8 cellular contexts compared by ENCODE assay signal in genomic region chr14:34546275-34547135, GRCh38. TPM values are rescaled to one million over a fixed set of nuclear protein-coding genes. Genes with fewer than 3 reads are reported as not detected.
A peak's percentile ranks its signal among the peaks of the same experiment; 100 is the strongest.
DNase-seq lines count a peak whose midpoint lies in the region; ATAC-seq lines count a peak whose summit lies in the region.
"Not testable (repeated sequence)": the region's sequence is repeated elsewhere in the genome, so short reads cannot be mapped to it uniquely, and the experiment has no call there.

No MANE protein-coding gene starts in this region.

- not testable (repeated sequence) for H3K36me3 Mint-ChIP-seq in activated T-cell treated with anti-CD3 and anti-CD28 coated beads, Interleukin-2, amount 50 U/mL, for 72 hours (ENCODE audit: insufficient read depth in 2 of 2)

- peak; percentile 73 for ATAC-seq in GM18498 (IDR thresholded peaks at IDR 0.05; ENCODE audit: unreplicated experiment)
- peak; percentile 82 for ATAC-seq in GM19351 (IDR thresholded peaks at IDR 0.05; ENCODE audit: unreplicated experiment)
- ATAC-seq in GM21786 (IDR thresholded peaks at IDR 0.05; ENCODE audit: unreplicated experiment): peak; percentile 73
- ATAC-seq in HG03039 (IDR thresholded peaks at IDR 0.05; ENCODE audit: unreplicated experiment): peak; percentile 59
- peak; percentile 64 for ATAC-seq in HG03521 (IDR thresholded peaks at IDR 0.05; ENCODE audit: unreplicated experiment)
- peak; percentile 62 to 73 for ATAC-seq in activated T-cell treated with anti-CD3 and anti-CD28 coated beads, Interleukin-2, amount 50 U/mL, for 72 hours (replicated peaks in 1 of 2)
- ATAC-seq in left ventricle myocardium superior: peak; percentile 94
- peak; percentile 84 for ATAC-seq in stimulated activated naive CD8-positive, alpha-beta T cell treated with anti-CD3 and anti-CD28 coated beads, Interleukin-15, Interleukin-2, amounts not matched to agents 100 U/mL and 50 U/mL, for 24 hours

- H3K4me3 Mint-ChIP-seq in activated T-cell treated with anti-CD3 and anti-CD28 coated beads, Interleukin-2, amount 50 U/mL, for 72 hours: not testable (repeated sequence)

- not testable (repeated sequence) for H3K27me3 Mint-ChIP-seq in activated T-cell treated with anti-CD3 and anti-CD28 coated beads, Interleukin-2, amount 50 U/mL, for 72 hours (ENCODE audit: low read depth)

- not testable (repeated sequence) for H3K9me3 Mint-ChIP-seq in activated T-cell treated with anti-CD3 and anti-CD28 coated beads, Interleukin-2, amount 50 U/mL, for 72 hours

- peaks cover 13% of the 10 kb centered on the region for H3K4me1 Mint-ChIP-seq in activated T-cell treated with anti-CD3 and anti-CD28 coated beads, Interleukin-2, amount 50 U/mL, for 72 hours (ENCODE audit: low read depth)

- intact Hi-C loops in left ventricle myocardium superior (cut with micrococcal nuclease): not testable (repeated sequence)

- DNase-seq in activated T-cell treated with anti-CD3 and anti-CD28 coated beads, Interleukin-2, amount 50 U/mL, for 72 hours; left ventricle myocardium superior; stimulated activated naive CD8-positive, alpha-beta T cell treated with anti-CD3 and anti-CD28 coated beads, Interleukin-15, Interleukin-2, amounts not matched to agents 100 U/mL and 50 U/mL, for 24 hours: not testable (repeated sequence)

- H3K27ac Mint-ChIP-seq in activated T-cell treated with anti-CD3 and anti-CD28 coated beads, Interleukin-2, amount 50 U/mL, for 72 hours: not testable (repeated sequence)

RNA-seq across cellular contexts. Expression of gene EAPP, which starts 7.0 kb away (rescaled TPM):
- total RNA-seq in activated T-cell treated with anti-CD3 and anti-CD28 coated beads, Interleukin-2, amount 50 U/mL, for 72 hours: 10 to 100 TPM; 53.4 to 54.8 TPM
- total RNA-seq in left ventricle myocardium superior: 19.3 TPM
